In genomic region chr7:135936497-135937217, GRCh38 we compare ENCODE assay signal across 17 cellular contexts.
"Had no signal": no experiment of that assay in that cellular context is flagged by ENCODE, and none has a peak within 500 bp of the region (broad histone marks: within the 10 kb centered on the region; RNA-seq: fewer than 3 reads in every experiment).

No MANE protein-coding gene starts in this region.

- H3K27ac ChIP-seq: esophagus muscularis mucosa, left lung, SK-N-MC, tibial nerve had no signal

- H3K9me3 ChIP-seq: esophagus muscularis mucosa, left lung, tibial nerve had no signal

- H3K4me3 Mint-ChIP-seq: brain, T-cell, WTC11 had no signal

- H3K36me3 ChIP-seq: esophagus muscularis mucosa, left lung, tibial nerve had no signal

- H3K36me3 Mint-ChIP-seq: brain, WTC11 had no signal

- ATAC-seq: left lung, right cardiac atrium, T-cell, WTC11 had no signal

- H3K27me3 Mint-ChIP-seq: brain, T-cell had no signal

- H3K27ac Mint-ChIP-seq: activated T-helper 2 cell treated with anti-CD3 and anti-CD28 coated beads, Interferon-gamma antibody, Interleukin-2, Interleukin-4, amounts not matched to agents 10 μg/mL and 5 μg/mL and 100 μg/mL, durations not matched to agents 14 hours and 24 hours and 36 hours; brain; WTC11 had no signal

- DNase-seq: activated CD4-positive, alpha-beta T cell treated with anti-CD3 and anti-CD28 coated beads for 48 hours; activated naive CD4-positive, alpha-beta T cell treated with anti-CD3 and anti-CD28 coated beads, Interleukin-2, amount 50 U/mL, for 16 hours; amygdala; dermis blood vessel endothelial cell; glutamatergic neuron; islet precursor cell; left lung; right cardiac atrium; T-cell had no signal

- H3K4me3 ChIP-seq: esophagus muscularis mucosa, left lung, SK-N-MC, smooth muscle cell, tibial nerve had no signal

- FAIRE-seq: endometrium had no signal

- H3K9me3 Mint-ChIP-seq: activated T-helper 2 cell treated with anti-CD3 and anti-CD28 coated beads, Interferon-gamma antibody, Interleukin-2, Interleukin-4, amounts not matched to agents 10 μg/mL and 5 μg/mL and 100 μg/mL, durations not matched to agents 14 hours and 24 hours and 36 hours; brain; T-cell; WTC11 had no signal

- H3K27me3 ChIP-seq: esophagus muscularis mucosa, left lung, tibial nerve had no signal
